Comparison of ENCODE assay signal across 2 cellular contexts in the genomic region with DNA sequence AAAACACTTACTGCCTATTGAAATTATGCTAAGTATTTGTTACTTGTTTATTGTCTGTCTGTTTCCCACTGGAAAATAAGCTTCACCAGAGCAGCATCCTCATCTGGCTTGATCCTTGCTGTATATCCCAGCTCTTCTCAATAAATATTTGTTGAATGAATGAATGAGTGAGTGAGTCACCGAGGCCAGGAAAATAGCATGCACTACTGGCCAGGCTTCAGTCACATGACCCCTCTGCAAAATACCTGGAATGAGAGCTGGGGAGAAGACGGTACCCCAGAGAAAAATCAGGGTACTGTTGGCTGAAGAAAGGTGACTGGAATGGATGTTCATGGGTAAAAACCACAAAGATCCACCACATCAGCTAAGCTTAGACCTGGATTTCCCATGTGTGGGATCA.
TF ChIP-seq lines count a peak whose summit lies in the region.

No MANE protein-coding gene starts in this region.

TF ChIP-seq in GM23338, 12 proteins besides CTCF, POLR2A, EP300 and RAD21 (continued from another document):
- TF ChIP-seq, protein P1, sequence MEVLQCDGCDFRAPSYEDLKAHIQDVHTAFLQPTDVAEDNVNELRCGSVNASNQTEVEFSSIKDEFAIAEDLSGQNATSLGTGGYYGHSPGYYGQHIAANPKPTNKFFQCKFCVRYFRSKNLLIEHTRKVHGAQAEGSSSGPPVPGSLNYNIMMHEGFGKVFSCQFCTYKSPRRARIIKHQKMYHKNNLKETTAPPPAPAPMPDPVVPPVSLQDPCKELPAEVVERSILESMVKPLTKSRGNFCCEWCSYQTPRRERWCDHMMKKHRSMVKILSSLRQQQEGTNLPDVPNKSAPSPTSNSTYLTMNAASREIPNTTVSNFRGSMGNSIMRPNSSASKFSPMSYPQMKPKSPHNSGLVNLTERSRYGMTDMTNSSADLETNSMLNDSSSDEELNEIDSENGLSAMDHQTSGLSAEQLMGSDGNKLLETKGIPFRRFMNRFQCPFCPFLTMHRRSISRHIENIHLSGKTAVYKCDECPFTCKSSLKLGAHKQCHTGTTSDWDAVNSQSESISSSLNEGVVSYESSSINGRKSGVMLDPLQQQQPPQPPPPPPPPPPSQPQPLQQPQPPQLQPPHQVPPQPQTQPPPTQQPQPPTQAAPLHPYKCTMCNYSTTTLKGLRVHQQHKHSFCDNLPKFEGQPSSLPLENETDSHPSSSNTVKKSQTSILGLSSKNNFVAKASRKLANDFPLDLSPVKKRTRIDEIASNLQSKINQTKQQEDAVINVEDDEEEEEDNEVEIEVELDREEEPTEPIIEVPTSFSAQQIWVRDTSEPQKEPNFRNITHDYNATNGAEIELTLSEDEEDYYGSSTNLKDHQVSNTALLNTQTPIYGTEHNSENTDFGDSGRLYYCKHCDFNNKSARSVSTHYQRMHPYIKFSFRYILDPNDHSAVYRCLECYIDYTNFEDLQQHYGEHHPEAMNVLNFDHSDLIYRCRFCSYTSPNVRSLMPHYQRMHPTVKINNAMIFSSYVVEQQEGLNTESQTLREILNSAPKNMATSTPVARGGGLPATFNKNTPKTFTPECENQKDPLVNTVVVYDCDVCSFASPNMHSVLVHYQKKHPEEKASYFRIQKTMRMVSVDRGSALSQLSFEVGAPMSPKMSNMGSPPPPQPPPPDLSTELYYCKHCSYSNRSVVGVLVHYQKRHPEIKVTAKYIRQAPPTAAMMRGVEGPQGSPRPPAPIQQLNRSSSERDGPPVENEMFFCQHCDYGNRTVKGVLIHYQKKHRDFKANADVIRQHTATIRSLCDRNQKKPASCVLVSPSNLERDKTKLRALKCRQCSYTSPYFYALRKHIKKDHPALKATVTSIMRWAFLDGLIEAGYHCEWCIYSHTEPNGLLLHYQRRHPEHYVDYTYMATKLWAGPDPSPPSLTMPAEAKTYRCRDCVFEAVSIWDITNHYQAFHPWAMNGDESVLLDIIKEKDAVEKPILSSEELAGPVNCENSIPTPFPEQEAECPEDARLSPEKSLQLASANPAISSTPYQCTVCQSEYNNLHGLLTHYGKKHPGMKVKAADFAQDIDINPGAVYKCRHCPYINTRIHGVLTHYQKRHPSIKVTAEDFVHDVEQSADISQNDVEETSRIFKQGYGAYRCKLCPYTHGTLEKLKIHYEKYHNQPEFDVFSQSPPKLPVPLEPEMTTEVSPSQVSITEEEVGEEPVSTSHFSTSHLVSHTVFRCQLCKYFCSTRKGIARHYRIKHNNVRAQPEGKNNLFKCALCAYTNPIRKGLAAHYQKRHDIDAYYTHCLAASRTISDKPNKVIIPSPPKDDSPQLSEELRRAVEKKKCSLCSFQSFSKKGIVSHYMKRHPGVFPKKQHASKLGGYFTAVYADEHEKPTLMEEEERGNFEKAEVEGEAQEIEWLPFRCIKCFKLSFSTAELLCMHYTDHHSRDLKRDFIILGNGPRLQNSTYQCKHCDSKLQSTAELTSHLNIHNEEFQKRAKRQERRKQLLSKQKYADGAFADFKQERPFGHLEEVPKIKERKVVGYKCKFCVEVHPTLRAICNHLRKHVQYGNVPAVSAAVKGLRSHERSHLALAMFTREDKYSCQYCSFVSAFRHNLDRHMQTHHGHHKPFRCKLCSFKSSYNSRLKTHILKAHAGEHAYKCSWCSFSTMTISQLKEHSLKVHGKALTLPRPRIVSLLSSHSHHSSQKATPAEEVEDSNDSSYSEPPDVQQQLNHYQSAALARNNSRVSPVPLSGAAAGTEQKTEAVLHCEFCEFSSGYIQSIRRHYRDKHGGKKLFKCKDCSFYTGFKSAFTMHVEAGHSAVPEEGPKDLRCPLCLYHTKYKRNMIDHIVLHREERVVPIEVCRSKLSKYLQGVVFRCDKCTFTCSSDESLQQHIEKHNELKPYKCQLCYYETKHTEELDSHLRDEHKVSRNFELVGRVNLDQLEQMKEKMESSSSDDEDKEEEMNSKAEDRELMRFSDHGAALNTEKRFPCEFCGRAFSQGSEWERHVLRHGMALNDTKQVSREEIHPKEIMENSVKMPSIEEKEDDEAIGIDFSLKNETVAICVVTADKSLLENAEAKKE (CRISPR knock-in tag; IDR thresholded peaks at IDR 0.05), result no peak
- TF ChIP-seq, protein P2, sequence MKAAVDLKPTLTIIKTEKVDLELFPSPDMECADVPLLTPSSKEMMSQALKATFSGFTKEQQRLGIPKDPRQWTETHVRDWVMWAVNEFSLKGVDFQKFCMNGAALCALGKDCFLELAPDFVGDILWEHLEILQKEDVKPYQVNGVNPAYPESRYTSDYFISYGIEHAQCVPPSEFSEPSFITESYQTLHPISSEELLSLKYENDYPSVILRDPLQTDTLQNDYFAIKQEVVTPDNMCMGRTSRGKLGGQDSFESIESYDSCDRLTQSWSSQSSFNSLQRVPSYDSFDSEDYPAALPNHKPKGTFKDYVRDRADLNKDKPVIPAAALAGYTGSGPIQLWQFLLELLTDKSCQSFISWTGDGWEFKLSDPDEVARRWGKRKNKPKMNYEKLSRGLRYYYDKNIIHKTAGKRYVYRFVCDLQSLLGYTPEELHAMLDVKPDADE (IDR thresholded peaks at IDR 0.05), result no peak
- no peak for TF ChIP-seq STAT1 (IDR thresholded peaks at IDR 0.05; ENCODE audit: unreplicated experiment)
- TF ChIP-seq, protein P3, sequence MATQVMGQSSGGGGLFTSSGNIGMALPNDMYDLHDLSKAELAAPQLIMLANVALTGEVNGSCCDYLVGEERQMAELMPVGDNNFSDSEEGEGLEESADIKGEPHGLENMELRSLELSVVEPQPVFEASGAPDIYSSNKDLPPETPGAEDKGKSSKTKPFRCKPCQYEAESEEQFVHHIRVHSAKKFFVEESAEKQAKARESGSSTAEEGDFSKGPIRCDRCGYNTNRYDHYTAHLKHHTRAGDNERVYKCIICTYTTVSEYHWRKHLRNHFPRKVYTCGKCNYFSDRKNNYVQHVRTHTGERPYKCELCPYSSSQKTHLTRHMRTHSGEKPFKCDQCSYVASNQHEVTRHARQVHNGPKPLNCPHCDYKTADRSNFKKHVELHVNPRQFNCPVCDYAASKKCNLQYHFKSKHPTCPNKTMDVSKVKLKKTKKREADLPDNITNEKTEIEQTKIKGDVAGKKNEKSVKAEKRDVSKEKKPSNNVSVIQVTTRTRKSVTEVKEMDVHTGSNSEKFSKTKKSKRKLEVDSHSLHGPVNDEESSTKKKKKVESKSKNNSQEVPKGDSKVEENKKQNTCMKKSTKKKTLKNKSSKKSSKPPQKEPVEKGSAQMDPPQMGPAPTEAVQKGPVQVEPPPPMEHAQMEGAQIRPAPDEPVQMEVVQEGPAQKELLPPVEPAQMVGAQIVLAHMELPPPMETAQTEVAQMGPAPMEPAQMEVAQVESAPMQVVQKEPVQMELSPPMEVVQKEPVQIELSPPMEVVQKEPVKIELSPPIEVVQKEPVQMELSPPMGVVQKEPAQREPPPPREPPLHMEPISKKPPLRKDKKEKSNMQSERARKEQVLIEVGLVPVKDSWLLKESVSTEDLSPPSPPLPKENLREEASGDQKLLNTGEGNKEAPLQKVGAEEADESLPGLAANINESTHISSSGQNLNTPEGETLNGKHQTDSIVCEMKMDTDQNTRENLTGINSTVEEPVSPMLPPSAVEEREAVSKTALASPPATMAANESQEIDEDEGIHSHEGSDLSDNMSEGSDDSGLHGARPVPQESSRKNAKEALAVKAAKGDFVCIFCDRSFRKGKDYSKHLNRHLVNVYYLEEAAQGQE (IDR thresholded peaks at IDR 0.05; ENCODE audit: unreplicated experiment), result no peak
- TF ChIP-seq EZH2 (IDR thresholded peaks at IDR 0.05; ENCODE audit: low read depth, unreplicated experiment), result no peak
- TF ChIP-seq ZNF331 (CRISPR knock-in tag; IDR thresholded peaks at IDR 0.05; ENCODE audit: low read depth), result no peak
- TF ChIP-seq JUNB (IDR thresholded peaks at IDR 0.05; ENCODE audit: unreplicated experiment), result no peak
- no peak for TF ChIP-seq NANOG (IDR thresholded peaks at IDR 0.05; ENCODE audit: borderline replicate concordance)
- no peak for TF ChIP-seq EZH2phosphoT487 (IDR thresholded peaks at IDR 0.05; ENCODE audit: unreplicated experiment)

TF ChIP-seq in IMR-90, 13 proteins besides CTCF, POLR2A, EP300 and RAD21:
- TF ChIP-seq, protein P4, sequence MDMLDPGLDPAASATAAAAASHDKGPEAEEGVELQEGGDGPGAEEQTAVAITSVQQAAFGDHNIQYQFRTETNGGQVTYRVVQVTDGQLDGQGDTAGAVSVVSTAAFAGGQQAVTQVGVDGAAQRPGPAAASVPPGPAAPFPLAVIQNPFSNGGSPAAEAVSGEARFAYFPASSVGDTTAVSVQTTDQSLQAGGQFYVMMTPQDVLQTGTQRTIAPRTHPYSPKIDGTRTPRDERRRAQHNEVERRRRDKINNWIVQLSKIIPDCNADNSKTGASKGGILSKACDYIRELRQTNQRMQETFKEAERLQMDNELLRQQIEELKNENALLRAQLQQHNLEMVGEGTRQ (IDR thresholded peaks at IDR 0.05; ENCODE audit: low read depth, low read length), result 0 out of 2 replicates have a peak, but pooled peaks have one; percentile 9
- no peak for TF ChIP-seq CHD1 (IDR thresholded peaks at IDR 0.05; ENCODE audit: low read depth, low read length)
